In the genomic region with DNA sequence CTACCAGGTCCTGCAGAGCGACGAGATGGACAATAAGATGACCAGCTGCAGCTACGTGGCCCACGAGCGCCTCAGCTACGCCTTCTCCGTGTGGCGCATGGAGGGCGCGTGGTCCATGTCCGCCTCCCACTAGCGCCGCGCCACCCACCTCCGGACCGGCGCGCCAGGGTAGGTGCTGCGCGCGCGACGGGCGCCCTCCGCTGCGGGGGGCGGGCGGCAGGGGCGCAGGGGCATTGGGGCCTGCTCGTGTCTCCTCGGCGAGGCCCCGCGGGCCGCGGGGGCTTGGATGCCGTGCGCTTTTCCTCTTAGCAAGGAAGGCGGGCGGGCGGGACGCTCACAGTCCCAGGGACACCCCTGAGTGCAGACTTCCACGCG, we compare ENCODE assay signal across 12 cellular contexts. TPM values are rescaled to one million over a fixed set of nuclear protein-coding genes. Genes with fewer than 3 reads are reported as not detected.
DNase-seq lines count a peak whose midpoint lies in the region; ATAC-seq, FAIRE-seq and TF ChIP-seq lines count a peak whose summit lies in the region.
"Had no signal": no experiment of that assay in that cellular context is flagged by ENCODE, and none has a peak within 500 bp of the region (broad histone marks: within the 10 kb centered on the region; RNA-seq: fewer than 3 reads in every experiment).

No MANE protein-coding gene starts in this region.

- in situ Hi-C loops in HepG2 (cut with HindIII; ENCODE audit: extremely low pct_ligation_motif_present, low pct_unique_long_range_greater_than_20kb) = no loop called here

- peak overlapping the region; percentile 49 for H3K4me2 ChIP-seq in HepG2 (ENCODE audit: low read depth, low read length)
- peak overlapping the region; percentile 98 for H3K4me2 ChIP-seq in skeletal muscle satellite cell (ENCODE audit: low read length)
- H3K4me2 ChIP-seq: KMS-11 had no signal

- H3K4me1 ChIP-seq in HEK293 (ENCODE audit: control insufficient read depth, insufficient read depth, low read length) (peaks cover 12% of the 10 kb centered on the region), HepG2 (ENCODE audit: insufficient read depth, low read length) (no peaks in the 10 kb centered on the region; the same call in 1 of the 2 replicates), skeletal muscle satellite cell (ENCODE audit: control insufficient read depth, insufficient read depth, low read length) (peaks cover 24% of the 10 kb centered on the region)

- FAIRE-seq in HepG2 (lab: Jason Lieb, UNC) (no peak), GM12891 (lab: Jason Lieb, UNC) (no peak)

- peak overlapping the region; percentile 74; the same call in 1 of the 2 replicates for H3K27ac ChIP-seq in HEK293 (ENCODE audit: extremely low read depth, low read depth, low read length)
- no peak overlapping the region for H3K27ac ChIP-seq in HepG2 (ENCODE audit: extremely low read length, insufficient read depth, low read length)
- H3K27ac ChIP-seq: KMS-11 had no signal

- no peaks in the 10 kb centered on the region for H3K36me3 ChIP-seq in HEK293 (ENCODE audit: control insufficient read depth in 2 of 2, insufficient read depth in 1 of 2, low read length in 2 of 2)
- no peaks in the 10 kb centered on the region for H3K36me3 ChIP-seq in HepG2 (replicated peaks in 1 of 2; ENCODE audit: control insufficient read depth in 1 of 2, insufficient read depth in 2 of 2, low read length in 2 of 2)
- H3K36me3 ChIP-seq in skeletal muscle satellite cell (ENCODE audit: insufficient read depth, low read length) = peaks cover 8% of the 10 kb centered on the region

- peaks cover 19% of the 10 kb centered on the region for H3K4me1 Mint-ChIP-seq in dendritic cell treated with granulocyte-macrophage colony-stimulating factor and Interleukin-4, amounts not matched to agents 40 ng/mL and 50 ng/mL, for 4 days (ENCODE audit: low read depth)

- H3K4me3 Mint-ChIP-seq in dendritic cell treated with granulocyte-macrophage colony-stimulating factor and Interleukin-4, amounts not matched to agents 40 ng/mL and 50 ng/mL, for 4 days = peak overlapping the region; percentile 61
- H3K4me3 Mint-ChIP-seq: activated naive CD8-positive, alpha-beta T cell had no signal

- no peak overlapping the region for H3K27ac Mint-ChIP-seq in dendritic cell treated with granulocyte-macrophage colony-stimulating factor and Interleukin-4, amounts not matched to agents 40 ng/mL and 50 ng/mL, for 4 days
- H3K27ac Mint-ChIP-seq: activated naive CD8-positive, alpha-beta T cell had no signal

- peak overlapping the region; percentile 58 for H3K4me3 ChIP-seq in HEK293 (ENCODE audit: low read depth, low read length)
- peak overlapping the region in 1 of 3 experiments; percentile 56; a peak in 1 of 6 replicates for H3K4me3 ChIP-seq in HepG2 (replicated peaks in 1 of 3; ENCODE audit: insufficient read depth in 1 of 3, low read depth in 2 of 3, low read length in 3 of 3)
- H3K4me3 ChIP-seq in skeletal muscle satellite cell (ENCODE audit: low read length) = peak overlapping the region; percentile 99

- H3K36me3 Mint-ChIP-seq in dendritic cell treated with granulocyte-macrophage colony-stimulating factor and Interleukin-4, amounts not matched to agents 40 ng/mL and 50 ng/mL, for 4 days (ENCODE audit: low read depth) = no peaks in the 10 kb centered on the region
- H3K36me3 Mint-ChIP-seq: activated naive CD8-positive, alpha-beta T cell had no signal

- peaks cover 83% of the 10 kb centered on the region for H3K27me3 Mint-ChIP-seq in dendritic cell treated with granulocyte-macrophage colony-stimulating factor and Interleukin-4, amounts not matched to agents 40 ng/mL and 50 ng/mL, for 4 days

- TF ChIP-seq EP300 in HepG2 (IDR thresholded peaks at IDR 0.05; ENCODE audit: low read depth in 2 of 2, low read length in 2 of 2) = no peak
- TF ChIP-seq EP300 in HepG2 (CRISPR knock-in tag; IDR thresholded peaks at IDR 0.05; ENCODE audit: borderline replicate concordance) = no peak

- TF ChIP-seq CTCF in HEK293 (tag by site-specific recombination; IDR thresholded peaks at IDR 0.05) = no peak; the same call in 1 of the 2 replicates
- no peak for TF ChIP-seq CTCF in HepG2 (CRISPR knock-in tag; IDR thresholded peaks at IDR 0.05)

- no peak for TF ChIP-seq RAD21 in HepG2 (CRISPR knock-in tag; IDR thresholded peaks at IDR 0.05)

- DNase-seq in HepG2 (ENCODE audit: low spot score) (no peak), inferior parietal cortex (ENCODE audit: extremely low spot score) (no peak), GM12891 (ENCODE audit: insufficient read length, low spot score) (no peak)
- DNase-seq: NK-92 treated with Interleukin-12 subunit alpha and Interleukin-12 subunit beta, amount 100 ng/mL, for 24 hours; stimulated activated CD4-positive, alpha-beta T cell treated with anti-CD3 and anti-CD28 coated beads, Interleukin-4, amount 100 ng/mL, for 24 hours had no signal

- POLR2A ChIA-PET in HEK293 (lab: Yijun Ruan, JAX) (interaction anchor here (1.9 kb wide), 1 partner anchor 14 kb away, joined by 11 read pairs; no protein-coding TSS in a partner anchor), HepG2 (lab: Yijun Ruan, JAX) (no interaction called here)

- no peaks in the 10 kb centered on the region for H4K20me1 ChIP-seq in HepG2 (ENCODE audit: insufficient read depth, low read length)

- ATAC-seq in HepG2 = no peak
- no peak for ATAC-seq in HG02610 (IDR thresholded peaks at IDR 0.05; ENCODE audit: unreplicated experiment)
- ATAC-seq in HG03159 (IDR thresholded peaks at IDR 0.05; ENCODE audit: unreplicated experiment) = no peak

- no peak overlapping the region for H2AFZ ChIP-seq in HepG2 (ENCODE audit: low read length)

- H3K9ac ChIP-seq in HepG2 (ENCODE audit: insufficient read depth, low read depth, low read length) = no peak overlapping the region
- peak overlapping the region; percentile 92 for H3K9ac ChIP-seq in skeletal muscle satellite cell (ENCODE audit: low read depth, low read length)
- H3K9ac ChIP-seq: KMS-11 had no signal

- TF ChIP-seq POLR2A in HepG2 (IDR thresholded peaks at IDR 0.05; ENCODE audit: insufficient read depth in 1 of 2, low read depth in 2 of 2, low read length in 2 of 2) (no peak), GM12891 (IDR thresholded peaks at IDR 0.05; ENCODE audit: low read depth, low read length) (no peak)

- 35% methylated on average over 8 of the region's 44 CpGs for WGBS in HepG2 (ENCODE audit: low lambda C conversion rate)

- CTCF ChIA-PET in HEK293 (lab: Yijun Ruan, JAX) (no interaction called here), HepG2 (lab: Yijun Ruan, JAX; ENCODE audit: low intra/inter-chr PET ratio, low total read pairs) (no interaction called here)

- intact Hi-C loops in dendritic cell treated with granulocyte-macrophage colony-stimulating factor and Interleukin-4, amounts not matched to agents 40 ng/mL and 50 ng/mL, for 4 days (cut with micrococcal nuclease) = no loop called here
- intact Hi-C loops in HepG2 (cut with micrococcal nuclease; ENCODE audit: unreplicated experiment) = no loop called here

- H3K27me3 ChIP-seq in HepG2 (ENCODE audit: control insufficient read depth in 1 of 2, insufficient read depth in 2 of 2, low read length in 2 of 2) (peaks cover 11 to 74% of the 10 kb centered on the region in 2 experiments; a peak in 4 of 5 replicates), skeletal muscle satellite cell (ENCODE audit: control insufficient read depth, insufficient read depth, low read length) (peaks cover 3% of the 10 kb centered on the region)

- no TSS peak for BruUV-seq in HepG2 (replicated peaks; lab: Mats Ljungman, UMichigan)

- no peaks in the 10 kb centered on the region for H3K79me2 ChIP-seq in HepG2 (ENCODE audit: insufficient read depth, low read length)

- H3K9me3 ChIP-seq in HEK293 (ENCODE audit: control insufficient read depth, insufficient read depth, low read depth, low read length) (no peaks in the 10 kb centered on the region), HepG2 (ENCODE audit: low read length) (no peaks in the 10 kb centered on the region), skeletal muscle satellite cell (replicated peaks; ENCODE audit: low read length) (no peaks in the 10 kb centered on the region)

- H3K9me3 Mint-ChIP-seq in dendritic cell treated with granulocyte-macrophage colony-stimulating factor and Interleukin-4, amounts not matched to agents 40 ng/mL and 50 ng/mL, for 4 days = no peaks in the 10 kb centered on the region

TF ChIP-seq in HEK293, 187 proteins besides CTCF, POLR2A, EP300 and RAD21 (continues in another document):
- TF ChIP-seq ZNF677 (tag by site-specific recombination; IDR thresholded peaks at IDR 0.05) (no peak), ZNF791 (tag by site-specific recombination; IDR thresholded peaks at IDR 0.05) (no peak)

TF ChIP-seq in HepG2, 621 proteins besides CTCF, POLR2A, EP300 and RAD21 (continues in another document):
- no peak for TF ChIP-seq KAT2B (IDR thresholded peaks at IDR 0.05; ENCODE audit: borderline replicate concordance, low read depth, low read length)

TF ChIP-seq in GM12891, 5 proteins besides CTCF, POLR2A, EP300 and RAD21 (continues in another document):
- TF ChIP-seq PAX5 (IDR thresholded peaks at IDR 0.05; ENCODE audit: insufficient read depth, low read length, severe bottlenecking) = no peak
- TF ChIP-seq POU2F2 (IDR thresholded peaks at IDR 0.05; ENCODE audit: low read depth, low read length) = no peak

RNA-seq across cellular contexts. Expression of a gene that starts 0.7 kb away (rescaled TPM):
- total RNA-seq in HepG2 (2016; rRNA removed; fragmentation: Illumina TruSeq; extraction: Trizol) = 0.11 TPM in 1 of 2 replicates, not detected in the other
- total RNA-seq in HepG2 (2016; cell fraction: cytosol; rRNA removed; fragmentation: Illumina TruSeq; extraction: Trizol; ENCODE audit: low read depth) = 0.18 and 0.20 TPM in 2 replicates
- not detected in 2 replicates for total RNA-seq in HepG2 (2016; cell fraction: insoluble cytoplasmic fraction; rRNA removed; fragmentation: Illumina TruSeq; extraction: Trizol)
- 0.21 and 0.25 TPM in 2 replicates for total RNA-seq in HepG2 (2016; cell fraction: membrane; rRNA removed; fragmentation: Illumina TruSeq; extraction: Trizol)
- not detected in 2 replicates for total RNA-seq in HepG2 (2016; cell fraction: nucleus; rRNA removed; fragmentation: Illumina TruSeq; extraction: Trizol)
- polyA plus RNA-seq in HepG2 (2011; rRNA removed) = 0.08 and 0.09 TPM in 2 replicates
- polyA plus RNA-seq in HepG2 (2011; cell fraction: cytosol; rRNA removed) = 0.10 and 0.34 TPM in 2 replicates
- polyA plus RNA-seq in HepG2 (2011; cell fraction: nucleus; rRNA removed) = 0.21 TPM in 1 of 2 replicates, not detected in the other
- 0.09 TPM in 1 of 2 replicates, not detected in the other for polyA plus RNA-seq in HepG2 (2012)
- 0.21 and 0.36 TPM in 2 replicates for polyA plus RNA-seq in HepG2 (2016; cell fraction: cytosol; fragmentation: Illumina TruSeq; extraction: Trizol; ENCODE audit: low read depth)
- not detected in 2 replicates for polyA plus RNA-seq in HepG2 (2016; cell fraction: insoluble cytoplasmic fraction; fragmentation: Illumina TruSeq; extraction: Trizol; ENCODE audit: low read depth)
- polyA plus RNA-seq in HepG2 (2016; cell fraction: membrane; fragmentation: Illumina TruSeq; extraction: Trizol; ENCODE audit: low read depth) = 0.12 TPM in 1 of 2 replicates, not detected in the other
- polyA plus RNA-seq in HepG2 (2016; cell fraction: nucleus; fragmentation: Illumina TruSeq; extraction: Trizol; ENCODE audit: insufficient read depth, low read depth) = not detected in 2 replicates
- 0.32 and 4.4 TPM in 2 replicates for polyA minus RNA-seq in HepG2 (2011; rRNA and poly(A)+ RNA removed; ENCODE audit: low replicate concordance)
- not detected in 2 replicates for polyA minus RNA-seq in HepG2 (2011; cell fraction: cytosol; rRNA and poly(A)+ RNA removed)
- 0.37 and 0.39 TPM in 2 replicates for polyA minus RNA-seq in HepG2 (2011; cell fraction: nucleus; rRNA and poly(A)+ RNA removed)
- 34.7 and 38.7 TPM in 2 replicates for total RNA-seq in skeletal muscle satellite cell (2012; rRNA removed)
- polyA plus RNA-seq in GM12891 (2012; ENCODE audit: low read depth, missing spikeins) = not detected
